Comparison of ENCODE assay signal across 8 cellular contexts in genomic region chr16:30896203-30896889, GRCh38. TPM values are rescaled to one million over a fixed set of nuclear protein-coding genes. Genes with fewer than 3 reads are reported as not detected.
DNase-seq lines count a peak whose midpoint lies in the region; ATAC-seq and TF ChIP-seq lines count a peak whose summit lies in the region.

A gene with protein sequence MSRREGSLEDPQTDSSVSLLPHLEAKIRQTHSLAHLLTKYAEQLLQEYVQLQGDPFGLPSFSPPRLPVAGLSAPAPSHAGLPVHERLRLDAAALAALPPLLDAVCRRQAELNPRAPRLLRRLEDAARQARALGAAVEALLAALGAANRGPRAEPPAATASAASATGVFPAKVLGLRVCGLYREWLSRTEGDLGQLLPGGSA (plus strand): TSS chr16:30896614. CDS start chr16:30896644, 30 bp downstream.

- BruUV-seq in HCT116 (replicated peaks; lab: Mats Ljungman, UMichigan) = no TSS peak

- H3K9me2 ChIP-seq in HCT116 (ENCODE audit: insufficient read depth) = no peaks in the 10 kb centered on the region

- no peak for TF ChIP-seq RAD21 in HCT116 (IDR thresholded peaks at IDR 0.05; ENCODE audit: low read depth)

- peak within 1 kb of the TSS; percentile 73 for H3K27ac Mint-ChIP-seq in activated T-helper 1 cell treated with anti-CD3 and anti-CD28 coated beads, Interleukin-12 subunit alpha, Interleukin-12 subunit beta, Interleukin-2, Interleukin-4 antibody, amounts not matched to agents 30 ng/mL and 10 ng/mL and 1 ng/mL, durations not matched to agents 14 hours and 24 hours and 36 hours
- H3K27ac Mint-ChIP-seq in natural killer cell treated with Interleukin-12 subunit alpha and Interleukin-12 subunit beta and Interleukin-15 and Interleukin-18, amount 100 ng/mL, for 72 hours = peak within 1 kb of the TSS; percentile 15 to 80

- H2AFZ ChIP-seq in HCT116 (ENCODE audit: low read depth, low read length, poor library complexity, severe bottlenecking) = peak within 1 kb of the TSS; percentile 68

- ATAC-seq in HCT116 (peak; percentile 58), foreskin keratinocyte (peak; percentile 64), HG02588 (IDR thresholded peaks at IDR 0.05; ENCODE audit: unreplicated experiment) (no peak)
- ATAC-seq in natural killer cell treated with Interleukin-12 subunit alpha and Interleukin-12 subunit beta and Interleukin-15 and Interleukin-18, amount 100 ng/mL, for 72 hours = no peak

- H3K27me3 Mint-ChIP-seq in activated T-helper 1 cell treated with anti-CD3 and anti-CD28 coated beads, Interleukin-12 subunit alpha, Interleukin-12 subunit beta, Interleukin-2, Interleukin-4 antibody, amounts not matched to agents 30 ng/mL and 10 ng/mL and 1 ng/mL, durations not matched to agents 14 hours and 24 hours and 36 hours (ENCODE audit: insufficient read depth) = no peaks in the 10 kb centered on the region
- H3K27me3 Mint-ChIP-seq in natural killer cell treated with Interleukin-12 subunit alpha and Interleukin-12 subunit beta and Interleukin-15 and Interleukin-18, amount 100 ng/mL, for 72 hours = no peaks in the 10 kb centered on the region

- H3K36me3 ChIP-seq in HCT116 (ENCODE audit: control insufficient read depth in 1 of 2, insufficient read depth in 2 of 2, low read length in 2 of 2) (peaks cover 4% of the 10 kb centered on the region in 2 experiments; a peak in 2 of 4 replicates), MG63 (peaks cover 13% of the 10 kb centered on the region)

- POLR2A ChIA-PET in AG04449 (lab: Yijun Ruan, JAX) (interaction anchor here (0.7 to 2.6 kb wide), 7 partner anchors 9 to 121 kb away, joined by 3 to 8 read pairs (median 5); no protein-coding TSS in a partner anchor), HCT116 (lab: Charles Lee) (interaction anchor here (0.6 to 1.7 kb wide), 4 partner anchors 8 to 91 kb away, joined by 3 to 6 read pairs (median 4); partner anchors contain the start of gene FBXL19)

- H3K27ac ChIP-seq in HCT116 (ENCODE audit: low read depth, low read length) (peak within 1 kb of the TSS; percentile 98), foreskin keratinocyte (peak within 1 kb of the TSS; percentile 84)

- H3K36me3 Mint-ChIP-seq in activated T-helper 1 cell treated with anti-CD3 and anti-CD28 coated beads, Interleukin-12 subunit alpha, Interleukin-12 subunit beta, Interleukin-2, Interleukin-4 antibody, amounts not matched to agents 30 ng/mL and 10 ng/mL and 1 ng/mL, durations not matched to agents 14 hours and 24 hours and 36 hours (ENCODE audit: low read depth) = peaks cover 2% of the 10 kb centered on the region
- no peaks in the 10 kb centered on the region for H3K36me3 Mint-ChIP-seq in natural killer cell treated with Interleukin-12 subunit alpha and Interleukin-12 subunit beta and Interleukin-15 and Interleukin-18, amount 100 ng/mL, for 72 hours

- H3K79me2 ChIP-seq in HCT116 (ENCODE audit: insufficient read depth, low read length) = peaks cover 15% of the 10 kb centered on the region

- no peaks in the 10 kb centered on the region for H3K27me3 ChIP-seq in HCT116 (ENCODE audit: insufficient read depth, low read length)
- H3K27me3 ChIP-seq in foreskin keratinocyte = no peaks in the 10 kb centered on the region
- no peaks in the 10 kb centered on the region for H3K27me3 ChIP-seq in MG63

- H4K20me1 ChIP-seq in HCT116 (ENCODE audit: insufficient read depth) = no peaks in the 10 kb centered on the region

- peak within 1 kb of the TSS; percentile 100 for H3K4me2 ChIP-seq in HCT116 (ENCODE audit: low read length)

- H3K4me1 ChIP-seq in HCT116 (ENCODE audit: control insufficient read depth in 1 of 2, insufficient read depth in 2 of 2, low read length in 2 of 2) = peaks cover 25 to 55% of the 10 kb centered on the region in 2 experiments
- H3K4me1 ChIP-seq in foreskin keratinocyte = peaks cover 13% of the 10 kb centered on the region

- H3K4me3 Mint-ChIP-seq in activated T-helper 1 cell treated with anti-CD3 and anti-CD28 coated beads, Interleukin-12 subunit alpha, Interleukin-12 subunit beta, Interleukin-2, Interleukin-4 antibody, amounts not matched to agents 30 ng/mL and 10 ng/mL and 1 ng/mL, durations not matched to agents 14 hours and 24 hours and 36 hours = peak within 1 kb of the TSS; percentile 53
- peak within 1 kb of the TSS; percentile 60 for H3K4me3 Mint-ChIP-seq in natural killer cell treated with Interleukin-12 subunit alpha and Interleukin-12 subunit beta and Interleukin-15 and Interleukin-18, amount 100 ng/mL, for 72 hours

- RAD21 ChIA-PET in HCT116 (lab: Charles Lee; ENCODE audit: low non-redundant PET in 1 of 2, low total read pairs in 2 of 2, uncharacterized antibody in 2 of 2, unreplicated experiment in 2 of 2) = interaction anchor here in 1 of 2 experiments (0.5 kb wide), 1 partner anchor 19 kb away, joined by 4 read pairs; no protein-coding TSS in a partner anchor

- no peaks in the 10 kb centered on the region for H3K9me3 Mint-ChIP-seq in activated T-helper 1 cell treated with anti-CD3 and anti-CD28 coated beads, Interleukin-12 subunit alpha, Interleukin-12 subunit beta, Interleukin-2, Interleukin-4 antibody, amounts not matched to agents 30 ng/mL and 10 ng/mL and 1 ng/mL, durations not matched to agents 14 hours and 24 hours and 36 hours
- H3K9me3 Mint-ChIP-seq in natural killer cell treated with Interleukin-12 subunit alpha and Interleukin-12 subunit beta and Interleukin-15 and Interleukin-18, amount 100 ng/mL, for 72 hours = no peaks in the 10 kb centered on the region

- CTCF ChIA-PET in AG04449 (lab: Yijun Ruan, JAX) (interaction anchor here (1.0 to 9.1 kb wide), 7 partner anchors 10 to 90 kb away, joined by 3 to 116 read pairs (median 4); no protein-coding TSS in a partner anchor), HCT116 (lab: Charles Lee) (interaction anchor here (1.0 to 1.5 kb wide), 2 partner anchors 52 to 82 kb away, joined by 3 to 5 read pairs; no protein-coding TSS in a partner anchor)

- H3K9me3 ChIP-seq in HCT116 (ENCODE audit: control insufficient read depth in 1 of 2, insufficient read depth in 1 of 2, low read depth in 1 of 2, low read length in 2 of 2) = no peaks in the 10 kb centered on the region
- H3K9me3 ChIP-seq in MG63 = no peaks in the 10 kb centered on the region

- H3K4me3 ChIP-seq in AG04449 (ENCODE audit: low read depth, low read length) (peak within 1 kb of the TSS; percentile 75), HCT116 (replicated peaks in 1 of 2; ENCODE audit: low read depth in 1 of 2, low read length in 2 of 2) (peak within 1 kb of the TSS; percentile 60 to 79), MG63 (no peak within 1 kb of the TSS)

- no peak for TF ChIP-seq POLR2A in HCT116 (IDR thresholded peaks at IDR 0.05; ENCODE audit: borderline replicate concordance, extremely low read depth, insufficient read depth, insufficient read length)

- H3K4me1 Mint-ChIP-seq in activated T-helper 1 cell treated with anti-CD3 and anti-CD28 coated beads, Interleukin-12 subunit alpha, Interleukin-12 subunit beta, Interleukin-2, Interleukin-4 antibody, amounts not matched to agents 30 ng/mL and 10 ng/mL and 1 ng/mL, durations not matched to agents 14 hours and 24 hours and 36 hours (ENCODE audit: low read depth) = peaks cover 50% of the 10 kb centered on the region
- H3K4me1 Mint-ChIP-seq in natural killer cell treated with Interleukin-12 subunit alpha and Interleukin-12 subunit beta and Interleukin-15 and Interleukin-18, amount 100 ng/mL, for 72 hours (ENCODE audit: low read depth in 2 of 2) = peaks cover 34 to 45% of the 10 kb centered on the region in 2 donors

- TF ChIP-seq CTCF in AG04449 (IDR thresholded peaks at IDR 0.05; ENCODE audit: insufficient read depth, low read length, missing control alignments) = no peak
- no peak for TF ChIP-seq CTCF in HCT116 (IDR thresholded peaks at IDR 0.05 in 2 of 3, conservative IDR thresholded peaks at IDR 0.05 in 1 of 3; ENCODE audit: borderline replicate concordance in 1 of 3, insufficient read depth in 1 of 3, low read depth in 2 of 3, low read length in 2 of 3)
- TF ChIP-seq CTCF in foreskin keratinocyte (conservative IDR thresholded peaks at IDR 0.05) = no peak

- intact Hi-C loops in HCT116 (cut with micrococcal nuclease) = loop anchor here (2.0 kb wide), 1 partner anchor 26 kb away; the partner anchor contains the start of gene FBXL19
- intact Hi-C loops in activated T-helper 1 cell treated with anti-CD3 and anti-CD28 coated beads, Interleukin-12 subunit alpha, Interleukin-12 subunit beta, Interleukin-2, Interleukin-4 antibody, amounts not matched to agents 30 ng/mL and 10 ng/mL and 1 ng/mL, durations not matched to agents 14 hours and 24 hours and 36 hours (cut with micrococcal nuclease) = loop anchor here (5.0 kb wide), 2 partner anchors 134 to 149 kb away; partner anchors contain the start of genes CFAP119, PHKG2 and RNF40

- H3K9ac ChIP-seq in HCT116 (ENCODE audit: low read length) = peak within 1 kb of the TSS; percentile 77

- DNase-seq in AG04449 (ENCODE audit: low read depth, low spot score) (peak; percentile 75), HCT116 (ENCODE audit: low read depth, low spot score) (peak; percentile 65), foreskin keratinocyte (peak; percentile 87 to 93), MG63 (no peak)
- no peak for DNase-seq in activated T-helper 1 cell treated with anti-CD3 and anti-CD28 coated beads, Interleukin-12 subunit alpha, Interleukin-12 subunit beta, Interleukin-2, Interleukin-4 antibody, amounts not matched to agents 30 ng/mL and 10 ng/mL and 1 ng/mL, durations not matched to agents 14 hours and 24 hours and 36 hours (ENCODE audit: low spot score)
- DNase-seq in natural killer cell treated with Interleukin-12 subunit alpha and Interleukin-12 subunit beta and Interleukin-15 and Interleukin-18, amount 100 ng/mL, for 72 hours (ENCODE audit: low spot score) = no peak
- DNase-seq in stimulated activated CD4-positive, alpha-beta T cell treated with anti-CD3 and anti-CD28 coated beads, Interleukin-4, amount 100 ng/mL, for 1 hour = no peak

TF ChIP-seq in HCT116, 20 proteins besides CTCF, POLR2A, EP300 and RAD21 (continues in another document):
- TF ChIP-seq, protein P1, sequence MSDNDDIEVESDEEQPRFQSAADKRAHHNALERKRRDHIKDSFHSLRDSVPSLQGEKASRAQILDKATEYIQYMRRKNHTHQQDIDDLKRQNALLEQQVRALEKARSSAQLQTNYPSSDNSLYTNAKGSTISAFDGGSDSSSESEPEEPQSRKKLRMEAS (IDR thresholded peaks at IDR 0.05) = no peak
- TF ChIP-seq FOSL1 (IDR thresholded peaks at IDR 0.05; ENCODE audit: low read depth) = no peak
- no peak for TF ChIP-seq ELF1 (IDR thresholded peaks at IDR 0.05; ENCODE audit: borderline replicate concordance, low read depth)
- TF ChIP-seq EZH2phosphoT487 (IDR thresholded peaks at IDR 0.05; ENCODE audit: borderline replicate concordance) = no peak
- TF ChIP-seq EZH2 (IDR thresholded peaks at IDR 0.05) = no peak

RNA-seq across cellular contexts. Expression of the gene that starts here (rescaled TPM):
- total RNA-seq in HCT116 (2021; ENCODE audit: unreplicated experiment) (1.4 TPM), foreskin keratinocyte (0.95 and 1.6 TPM in 2 replicates)
- 2.2 and 3.3 TPM in 2 replicates for polyA plus RNA-seq in HCT116 (2012)
- total RNA-seq in activated T-helper 1 cell treated with anti-CD3 and anti-CD28 coated beads, Interleukin-12 subunit alpha, Interleukin-12 subunit beta, Interleukin-2, Interleukin-4 antibody, amounts not matched to agents 30 ng/mL and 10 ng/mL and 1 ng/mL, durations not matched to agents 14 hours and 24 hours and 36 hours = 0.23 and 0.29 TPM in 2 replicates
- polyA plus RNA-seq in foreskin keratinocyte = 3.0 and 3.2 TPM in 2 replicates
- total RNA-seq in natural killer cell treated with Interleukin-12 subunit alpha and Interleukin-12 subunit beta and Interleukin-15 and Interleukin-18, amount 100 ng/mL, for 72 hours = under 1 TPM; 0.17 to 0.36 TPM
- not detected in 2 replicates for total RNA-seq in MG63 (2014; rRNA removed; shearing (Covaris generic); ENCODE audit: low replicate concordance)

Comparison
In these comparisons a context has a peak if more than half of its experiments do, and no peak if none do; other contexts are left out.
1. DNase-seq: peak in AG04449 (single experiment), HCT116 (single experiment) and foreskin keratinocyte (2 of 2); none in activated T-helper 1 cell treated with anti-CD3 and anti-CD28 coated beads, Interleukin-12 subunit alpha, Interleukin-12 subunit beta, Interleukin-2, Interleukin-4 antibody, amounts not matched to agents 30 ng/mL and 10 ng/mL and 1 ng/mL, durations not matched to agents 14 hours and 24 hours and 36 hours (single experiment), natural killer cell treated with Interleukin-12 subunit alpha and Interleukin-12 subunit beta and Interleukin-15 and Interleukin-18, amount 100 ng/mL, for 72 hours (single experiment), MG63 (single experiment) and stimulated activated CD4-positive, alpha-beta T cell treated with anti-CD3 and anti-CD28 coated beads, Interleukin-4, amount 100 ng/mL, for 1 hour (single experiment).
2. ATAC-seq: peak in HCT116 (single experiment) and foreskin keratinocyte (single experiment); none in natural killer cell treated with Interleukin-12 subunit alpha and Interleukin-12 subunit beta and Interleukin-15 and Interleukin-18, amount 100 ng/mL, for 72 hours (0 of 2) and HG02588 (single experiment).